ENCODE assay signal across 2 cellular contexts in the genomic region with DNA sequence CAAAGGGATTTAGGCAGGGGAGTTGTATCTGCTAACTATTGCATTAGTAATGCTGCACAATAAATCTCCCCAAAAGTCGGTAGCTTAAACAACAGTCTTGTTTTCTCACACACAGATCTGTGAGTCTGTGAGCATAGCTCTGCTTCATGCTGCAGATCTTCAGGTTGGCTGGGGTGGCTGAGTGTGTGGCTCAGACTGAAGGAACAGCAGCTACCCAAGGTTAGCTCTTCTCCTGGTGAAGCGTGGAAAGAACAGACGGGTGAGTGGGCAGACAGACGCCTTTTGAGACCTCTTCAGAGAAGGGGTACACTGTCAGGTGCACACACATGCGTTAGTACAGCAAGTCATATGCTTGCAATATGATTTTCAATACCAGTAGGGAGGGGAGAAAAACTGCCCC.
TF ChIP-seq lines count a peak whose summit lies in the region.

No MANE protein-coding gene starts in this region.

TF ChIP-seq in HEK293, 187 proteins besides CTCF, POLR2A, EP300 and RAD21:
- TF ChIP-seq, protein P1, sequence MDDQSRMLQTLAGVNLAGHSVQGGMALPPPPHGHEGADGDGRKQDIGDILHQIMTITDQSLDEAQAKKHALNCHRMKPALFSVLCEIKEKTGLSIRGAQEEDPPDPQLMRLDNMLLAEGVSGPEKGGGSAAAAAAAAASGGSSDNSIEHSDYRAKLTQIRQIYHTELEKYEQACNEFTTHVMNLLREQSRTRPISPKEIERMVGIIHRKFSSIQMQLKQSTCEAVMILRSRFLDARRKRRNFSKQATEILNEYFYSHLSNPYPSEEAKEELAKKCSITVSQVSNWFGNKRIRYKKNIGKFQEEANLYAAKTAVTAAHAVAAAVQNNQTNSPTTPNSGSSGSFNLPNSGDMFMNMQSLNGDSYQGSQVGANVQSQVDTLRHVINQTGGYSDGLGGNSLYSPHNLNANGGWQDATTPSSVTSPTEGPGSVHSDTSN (CRISPR knock-in tag; IDR thresholded peaks at IDR 0.05): no peak
- no peak for TF ChIP-seq HOXD13 (CRISPR knock-in tag; IDR thresholded peaks at IDR 0.05; ENCODE audit: borderline replicate concordance)
- peak; percentile 23; the same call in 1 of the 2 replicates for TF ChIP-seq ZNF341 (tag by site-specific recombination; IDR thresholded peaks at IDR 0.05; ENCODE audit: low read depth)
- TF ChIP-seq ZNF24 (tag by site-specific recombination; IDR thresholded peaks at IDR 0.05): no peak
- TF ChIP-seq ZNF248 (tag by site-specific recombination; IDR thresholded peaks at IDR 0.05): no peak
- TF ChIP-seq ZNF670 (tag by site-specific recombination; IDR thresholded peaks at IDR 0.05; ENCODE audit: low read depth): no peak
- TF ChIP-seq, protein P2, sequence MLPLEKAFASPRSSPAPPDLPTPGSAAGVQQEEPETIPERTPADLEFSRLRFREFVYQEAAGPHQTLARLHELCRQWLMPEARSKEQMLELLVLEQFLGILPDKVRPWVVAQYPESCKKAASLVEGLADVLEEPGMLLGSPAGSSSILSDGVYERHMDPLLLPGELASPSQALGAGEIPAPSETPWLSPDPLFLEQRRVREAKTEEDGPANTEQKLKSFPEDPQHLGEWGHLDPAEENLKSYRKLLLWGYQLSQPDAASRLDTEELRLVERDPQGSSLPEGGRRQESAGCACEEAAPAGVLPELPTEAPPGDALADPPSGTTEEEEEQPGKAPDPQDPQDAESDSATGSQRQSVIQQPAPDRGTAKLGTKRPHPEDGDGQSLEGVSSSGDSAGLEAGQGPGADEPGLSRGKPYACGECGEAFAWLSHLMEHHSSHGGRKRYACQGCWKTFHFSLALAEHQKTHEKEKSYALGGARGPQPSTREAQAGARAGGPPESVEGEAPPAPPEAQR (tag by site-specific recombination; IDR thresholded peaks at IDR 0.05): no peak
- TF ChIP-seq KLF10 (tag by site-specific recombination; IDR thresholded peaks at IDR 0.05): no peak

TF ChIP-seq in H1, 55 proteins besides CTCF, POLR2A, EP300 and RAD21:
- no peak for TF ChIP-seq SUZ12 (IDR thresholded peaks at IDR 0.05; ENCODE audit: low read length)
- no peak for TF ChIP-seq TCF12 (IDR thresholded peaks at IDR 0.05; ENCODE audit: low read depth, low read length)
- no peak for TF ChIP-seq NRF1 (IDR thresholded peaks at IDR 0.05; ENCODE audit: low read depth, low read length)
- no peak for TF ChIP-seq SRF (IDR thresholded peaks at IDR 0.05; ENCODE audit: low read depth, low read length)
- TF ChIP-seq, protein P3, sequence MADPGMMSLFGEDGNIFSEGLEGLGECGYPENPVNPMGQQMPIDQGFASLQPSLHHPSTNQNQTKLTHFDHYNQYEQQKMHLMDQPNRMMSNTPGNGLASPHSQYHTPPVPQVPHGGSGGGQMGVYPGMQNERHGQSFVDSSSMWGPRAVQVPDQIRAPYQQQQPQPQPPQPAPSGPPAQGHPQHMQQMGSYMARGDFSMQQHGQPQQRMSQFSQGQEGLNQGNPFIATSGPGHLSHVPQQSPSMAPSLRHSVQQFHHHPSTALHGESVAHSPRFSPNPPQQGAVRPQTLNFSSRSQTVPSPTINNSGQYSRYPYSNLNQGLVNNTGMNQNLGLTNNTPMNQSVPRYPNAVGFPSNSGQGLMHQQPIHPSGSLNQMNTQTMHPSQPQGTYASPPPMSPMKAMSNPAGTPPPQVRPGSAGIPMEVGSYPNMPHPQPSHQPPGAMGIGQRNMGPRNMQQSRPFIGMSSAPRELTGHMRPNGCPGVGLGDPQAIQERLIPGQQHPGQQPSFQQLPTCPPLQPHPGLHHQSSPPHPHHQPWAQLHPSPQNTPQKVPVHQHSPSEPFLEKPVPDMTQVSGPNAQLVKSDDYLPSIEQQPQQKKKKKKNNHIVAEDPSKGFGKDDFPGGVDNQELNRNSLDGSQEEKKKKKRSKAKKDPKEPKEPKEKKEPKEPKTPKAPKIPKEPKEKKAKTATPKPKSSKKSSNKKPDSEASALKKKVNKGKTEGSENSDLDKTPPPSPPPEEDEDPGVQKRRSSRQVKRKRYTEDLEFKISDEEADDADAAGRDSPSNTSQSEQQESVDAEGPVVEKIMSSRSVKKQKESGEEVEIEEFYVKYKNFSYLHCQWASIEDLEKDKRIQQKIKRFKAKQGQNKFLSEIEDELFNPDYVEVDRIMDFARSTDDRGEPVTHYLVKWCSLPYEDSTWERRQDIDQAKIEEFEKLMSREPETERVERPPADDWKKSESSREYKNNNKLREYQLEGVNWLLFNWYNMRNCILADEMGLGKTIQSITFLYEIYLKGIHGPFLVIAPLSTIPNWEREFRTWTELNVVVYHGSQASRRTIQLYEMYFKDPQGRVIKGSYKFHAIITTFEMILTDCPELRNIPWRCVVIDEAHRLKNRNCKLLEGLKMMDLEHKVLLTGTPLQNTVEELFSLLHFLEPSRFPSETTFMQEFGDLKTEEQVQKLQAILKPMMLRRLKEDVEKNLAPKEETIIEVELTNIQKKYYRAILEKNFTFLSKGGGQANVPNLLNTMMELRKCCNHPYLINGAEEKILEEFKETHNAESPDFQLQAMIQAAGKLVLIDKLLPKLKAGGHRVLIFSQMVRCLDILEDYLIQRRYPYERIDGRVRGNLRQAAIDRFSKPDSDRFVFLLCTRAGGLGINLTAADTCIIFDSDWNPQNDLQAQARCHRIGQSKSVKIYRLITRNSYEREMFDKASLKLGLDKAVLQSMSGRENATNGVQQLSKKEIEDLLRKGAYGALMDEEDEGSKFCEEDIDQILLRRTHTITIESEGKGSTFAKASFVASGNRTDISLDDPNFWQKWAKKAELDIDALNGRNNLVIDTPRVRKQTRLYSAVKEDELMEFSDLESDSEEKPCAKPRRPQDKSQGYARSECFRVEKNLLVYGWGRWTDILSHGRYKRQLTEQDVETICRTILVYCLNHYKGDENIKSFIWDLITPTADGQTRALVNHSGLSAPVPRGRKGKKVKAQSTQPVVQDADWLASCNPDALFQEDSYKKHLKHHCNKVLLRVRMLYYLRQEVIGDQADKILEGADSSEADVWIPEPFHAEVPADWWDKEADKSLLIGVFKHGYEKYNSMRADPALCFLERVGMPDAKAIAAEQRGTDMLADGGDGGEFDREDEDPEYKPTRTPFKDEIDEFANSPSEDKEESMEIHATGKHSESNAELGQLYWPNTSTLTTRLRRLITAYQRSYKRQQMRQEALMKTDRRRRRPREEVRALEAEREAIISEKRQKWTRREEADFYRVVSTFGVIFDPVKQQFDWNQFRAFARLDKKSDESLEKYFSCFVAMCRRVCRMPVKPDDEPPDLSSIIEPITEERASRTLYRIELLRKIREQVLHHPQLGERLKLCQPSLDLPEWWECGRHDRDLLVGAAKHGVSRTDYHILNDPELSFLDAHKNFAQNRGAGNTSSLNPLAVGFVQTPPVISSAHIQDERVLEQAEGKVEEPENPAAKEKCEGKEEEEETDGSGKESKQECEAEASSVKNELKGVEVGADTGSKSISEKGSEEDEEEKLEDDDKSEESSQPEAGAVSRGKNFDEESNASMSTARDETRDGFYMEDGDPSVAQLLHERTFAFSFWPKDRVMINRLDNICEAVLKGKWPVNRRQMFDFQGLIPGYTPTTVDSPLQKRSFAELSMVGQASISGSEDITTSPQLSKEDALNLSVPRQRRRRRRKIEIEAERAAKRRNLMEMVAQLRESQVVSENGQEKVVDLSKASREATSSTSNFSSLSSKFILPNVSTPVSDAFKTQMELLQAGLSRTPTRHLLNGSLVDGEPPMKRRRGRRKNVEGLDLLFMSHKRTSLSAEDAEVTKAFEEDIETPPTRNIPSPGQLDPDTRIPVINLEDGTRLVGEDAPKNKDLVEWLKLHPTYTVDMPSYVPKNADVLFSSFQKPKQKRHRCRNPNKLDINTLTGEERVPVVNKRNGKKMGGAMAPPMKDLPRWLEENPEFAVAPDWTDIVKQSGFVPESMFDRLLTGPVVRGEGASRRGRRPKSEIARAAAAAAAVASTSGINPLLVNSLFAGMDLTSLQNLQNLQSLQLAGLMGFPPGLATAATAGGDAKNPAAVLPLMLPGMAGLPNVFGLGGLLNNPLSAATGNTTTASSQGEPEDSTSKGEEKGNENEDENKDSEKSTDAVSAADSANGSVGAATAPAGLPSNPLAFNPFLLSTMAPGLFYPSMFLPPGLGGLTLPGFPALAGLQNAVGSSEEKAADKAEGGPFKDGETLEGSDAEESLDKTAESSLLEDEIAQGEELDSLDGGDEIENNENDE (IDR thresholded peaks at IDR 0.05; ENCODE audit: insufficient replicate concordance, low read length): no peak
- peak; percentile 1 for TF ChIP-seq EZH2 (IDR thresholded peaks at IDR 0.05; ENCODE audit: low read depth, low read length, severe bottlenecking)
- TF ChIP-seq, protein P4, sequence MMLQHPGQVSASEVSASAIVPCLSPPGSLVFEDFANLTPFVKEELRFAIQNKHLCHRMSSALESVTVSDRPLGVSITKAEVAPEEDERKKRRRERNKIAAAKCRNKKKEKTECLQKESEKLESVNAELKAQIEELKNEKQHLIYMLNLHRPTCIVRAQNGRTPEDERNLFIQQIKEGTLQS (IDR thresholded peaks at IDR 0.05; ENCODE audit: insufficient read depth, low read depth, low read length): no peak
- no peak for TF ChIP-seq SP1 (IDR thresholded peaks at IDR 0.05; ENCODE audit: low read depth, low read length)
- TF ChIP-seq, protein P5, sequence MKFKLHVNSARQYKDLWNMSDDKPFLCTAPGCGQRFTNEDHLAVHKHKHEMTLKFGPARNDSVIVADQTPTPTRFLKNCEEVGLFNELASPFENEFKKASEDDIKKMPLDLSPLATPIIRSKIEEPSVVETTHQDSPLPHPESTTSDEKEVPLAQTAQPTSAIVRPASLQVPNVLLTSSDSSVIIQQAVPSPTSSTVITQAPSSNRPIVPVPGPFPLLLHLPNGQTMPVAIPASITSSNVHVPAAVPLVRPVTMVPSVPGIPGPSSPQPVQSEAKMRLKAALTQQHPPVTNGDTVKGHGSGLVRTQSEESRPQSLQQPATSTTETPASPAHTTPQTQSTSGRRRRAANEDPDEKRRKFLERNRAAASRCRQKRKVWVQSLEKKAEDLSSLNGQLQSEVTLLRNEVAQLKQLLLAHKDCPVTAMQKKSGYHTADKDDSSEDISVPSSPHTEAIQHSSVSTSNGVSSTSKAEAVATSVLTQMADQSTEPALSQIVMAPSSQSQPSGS (IDR thresholded peaks at IDR 0.05; ENCODE audit: low read length): no peak
TF ChIP-seq in H1: peak in this region for 1.
